In the genomic region with DNA sequence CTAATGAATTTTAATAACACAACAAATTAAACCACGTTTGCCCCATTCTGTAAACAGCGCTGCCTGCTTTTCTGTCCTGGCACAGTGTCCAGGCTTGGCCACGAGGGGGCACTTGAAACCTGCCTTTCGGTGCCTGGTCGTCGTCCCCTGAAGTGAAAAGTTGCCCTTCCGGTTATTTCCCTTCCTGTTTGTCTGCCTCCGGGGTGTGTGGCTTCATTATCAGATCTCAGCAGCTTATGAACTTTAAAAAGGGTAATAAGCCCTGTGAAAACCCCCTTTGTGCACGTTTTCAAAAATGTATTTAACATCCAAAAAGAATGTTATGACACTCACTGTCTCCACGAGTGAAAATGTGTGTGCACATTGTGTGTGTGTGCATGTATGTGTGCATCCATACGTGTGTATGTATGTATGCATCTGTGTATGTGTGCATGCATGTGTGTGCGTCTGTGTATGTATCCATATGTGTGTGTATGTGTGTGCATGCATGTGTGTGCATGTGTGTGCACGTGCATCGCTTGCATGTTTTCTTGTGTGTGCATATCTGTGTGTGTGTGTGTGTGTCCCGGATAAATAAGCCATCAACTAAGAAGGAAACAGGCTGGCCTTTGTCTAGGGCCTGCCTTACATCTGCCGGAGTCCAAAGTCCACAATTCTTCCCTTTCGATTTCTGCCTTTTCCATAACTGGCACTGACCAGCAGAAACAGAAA, we compare ENCODE assay signal across 8 cellular contexts.
DNase-seq lines count a peak whose midpoint lies in the region; ATAC-seq and TF ChIP-seq lines count a peak whose summit lies in the region.

No MANE protein-coding gene starts in this region.

- POLR2A ChIA-PET in AG04449 (lab: Yijun Ruan, JAX): no interaction called here

- H3K4me3 ChIP-seq in AG04449 (ENCODE audit: low read depth, low read length): no peak overlapping the region; the same call in 1 of the 2 replicates

- peak; percentile 89 for TF ChIP-seq CTCF in AG04449 (IDR thresholded peaks at IDR 0.05; ENCODE audit: insufficient read depth, low read length, missing control alignments)

- ATAC-seq in GM18520 (IDR thresholded peaks at IDR 0.05; ENCODE audit: unreplicated experiment): peak; percentile 72
- peak; percentile 92 for ATAC-seq in HG03066 (IDR thresholded peaks at IDR 0.05; ENCODE audit: low read depth, unreplicated experiment)
- ATAC-seq in activated CD4-positive, CD25-positive, alpha-beta regulatory T cell treated with anti-CD3 and anti-CD28 coated beads, Interleukin-2, amount 50 U/mL, for 24 hours: peak; percentile 81 to 87

- CTCF ChIA-PET in AG04449 (lab: Yijun Ruan, JAX): interaction anchor here (0.6 to 4.0 kb wide), 15 partner anchors 9 to 1659 kb away, joined by 3 to 36 read pairs (median 4); partner anchors contain the start of gene TBP

- DNase-seq in AG04449 (ENCODE audit: low read depth, low spot score) (no peak), NCI-H2171 (lab: John Stamatoyannopoulos, UW) (peak; percentile 25), kidney tubule cell (ENCODE audit: low spot score) (peak; percentile 76)
- peak; percentile 65 for DNase-seq in central memory CD4-positive, alpha-beta T cell
- peak; percentile 55 to 66 (median 64) for DNase-seq in stimulated activated CD4-positive, alpha-beta T cell treated with anti-CD3 and anti-CD28 coated beads, Interleukin-1b, Interleukin-23, amount 100 ng/mL, for 24 hours (ENCODE audit: low read depth in 4 of 4, low spot score in 1 of 4)
